In the genomic region with DNA sequence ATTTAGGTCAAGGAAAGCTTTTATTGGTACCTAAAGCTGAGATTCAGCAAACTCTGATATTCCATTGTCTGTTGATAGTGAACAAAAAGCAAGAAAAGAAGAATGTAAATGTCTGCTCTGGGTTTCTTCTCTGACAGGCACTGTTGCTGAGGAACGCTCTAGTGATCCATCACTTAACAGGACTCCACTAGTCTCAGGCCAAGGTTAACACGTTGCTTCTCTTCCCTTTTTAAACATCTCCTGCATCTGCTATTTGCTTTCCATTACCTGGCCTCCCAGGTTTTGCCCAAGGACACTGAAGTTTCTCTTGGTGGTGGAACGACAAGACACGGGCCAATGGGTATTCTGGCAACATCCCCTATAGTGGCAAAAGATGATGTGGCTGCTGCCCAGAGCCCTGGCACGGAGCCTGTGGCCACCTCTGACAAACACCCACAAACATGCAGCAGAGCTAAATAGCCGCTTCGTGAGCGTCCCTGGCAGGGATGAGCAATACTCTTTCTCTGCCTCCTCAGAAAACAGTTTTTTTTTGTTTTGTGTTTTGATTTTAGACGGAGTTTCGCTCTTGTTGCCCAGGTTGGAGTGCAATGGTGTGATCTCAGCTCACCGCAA, we compare ENCODE assay signal across 14 cellular contexts.
DNase-seq lines count a peak whose midpoint lies in the region; ATAC-seq and TF ChIP-seq lines count a peak whose summit lies in the region.
"Had no signal": no experiment of that assay in that cellular context is flagged by ENCODE, and none has a peak within 500 bp of the region (broad histone marks: within the 10 kb centered on the region; RNA-seq: fewer than 3 reads in every experiment).

No MANE protein-coding gene starts in this region.

- DNase-seq in AG04450 (ENCODE audit: low read depth, low spot score) (peak; percentile 27), HS-27A (ENCODE audit: low read depth) (peak; percentile 63), astrocyte of the cerebellum (ENCODE audit: low read depth) (peak; percentile 11), iris pigment epithelial cell (ENCODE audit: low read depth) (peak; percentile 61), esophagus squamous epithelium (lab: John Stamatoyannopoulos, UW) (no peak), T-helper 2 cell (no peak), NCI-H446 (lab: John Stamatoyannopoulos, UW) (no peak)
- DNase-seq: activated T-cell treated with anti-CD3 and anti-CD28 coated beads, Interleukin-2, amount 50 U/mL, for 4 hours; DND-41; effector CD4-positive, alpha-beta T cell; NCI-H1694 treated with DMSO at 0.1 percent for 48 hours; NCI-H774 had no signal

- TF ChIP-seq POLR2A in esophagus squamous epithelium (IDR thresholded peaks at IDR 0.05) = no peak

- H3K4me3 ChIP-seq in AG04450 (ENCODE audit: low read depth, low read length) (no peak overlapping the region), astrocyte of the cerebellum (ENCODE audit: low read depth, low read length) (no peak overlapping the region), esophagus squamous epithelium (no peak overlapping the region)
- H3K4me3 ChIP-seq: K562 had no signal

- CTCF ChIA-PET in AG04450 (lab: Charles Lee) = interaction anchor here (0.9 kb wide), 1 partner anchor 558 kb away, joined by 3 read pairs; no protein-coding TSS in a partner anchor

- TF ChIP-seq CTCF in AG04450 (IDR thresholded peaks at IDR 0.05; ENCODE audit: low read depth, low read length) (no peak), astrocyte of the cerebellum (IDR thresholded peaks at IDR 0.05; ENCODE audit: low read depth, low read length, missing control alignments) (no peak), esophagus squamous epithelium (IDR thresholded peaks at IDR 0.05) (no peak)

- no peak overlapping the region for H3K27ac ChIP-seq in AG04450 (ENCODE audit: low read depth, low read length)
- H3K27ac ChIP-seq in esophagus squamous epithelium = no peak overlapping the region

- H3K36me3 ChIP-seq in esophagus squamous epithelium = no peaks in the 10 kb centered on the region

- no peak for ATAC-seq in GM21447 (IDR thresholded peaks at IDR 0.05; ENCODE audit: unreplicated experiment)
- ATAC-seq: activated T-cell treated with anti-CD3 and anti-CD28 coated beads, Interleukin-2, amount 50 U/mL, for 4 hours; K562 had no signal

- intact Hi-C loops in esophagus squamous epithelium (cut with DNase I) = no loop called here

- H3K4me1 ChIP-seq in esophagus squamous epithelium = no peaks in the 10 kb centered on the region

- POLR2A ChIA-PET in AG04450 (lab: Yijun Ruan, JAX) = no interaction called here

- H3K27me3 ChIP-seq in AG04450 (ENCODE audit: control insufficient read depth, insufficient read depth, low read length) (no peaks in the 10 kb centered on the region), esophagus squamous epithelium (peaks cover 0 to 2% (median 0%) of the 10 kb centered on the region in 4 donors)

- WGBS in esophagus squamous epithelium, 2 donors = 73% methylated on average over 9 to 11 of the region's 11 CpGs

- H3K9me3 ChIP-seq in AG04450 (ENCODE audit: control insufficient read depth, insufficient read depth, low read length) = no peaks in the 10 kb centered on the region
- no peaks in the 10 kb centered on the region for H3K9me3 ChIP-seq in esophagus squamous epithelium

- in situ Hi-C loops in astrocyte of the cerebellum (cut with HindIII; ENCODE audit: low sequenced_read_pairs) = no loop called here

Comparison
In these comparisons a context has a peak if more than half of its experiments do, and no peak if none do; other contexts are left out.
1. DNase-seq: peak in AG04450 (single experiment), HS-27A (single experiment), astrocyte of the cerebellum (single experiment) and iris pigment epithelial cell (single experiment); none in esophagus squamous epithelium (single experiment), T-helper 2 cell (0 of 5) and NCI-H446 (0 of 2).